8 cellular contexts compared by ENCODE assay signal in genomic region chr3:136305879-136306278, GRCh38. TPM values are rescaled to one million over a fixed set of nuclear protein-coding genes. Genes with fewer than 3 reads are reported as not detected.
A peak's percentile ranks its signal among the peaks of the same experiment; 100 is the strongest.
DNase-seq lines count a peak whose midpoint lies in the region; ATAC-seq, FAIRE-seq and TF ChIP-seq lines count a peak whose summit lies in the region.

No MANE protein-coding gene starts in this region.

- ATAC-seq in GM19397 (IDR thresholded peaks at IDR 0.05; ENCODE audit: unreplicated experiment) = no peak
- ATAC-seq in HG03280 (IDR thresholded peaks at IDR 0.05; ENCODE audit: unreplicated experiment) = no peak

- no peak for TF ChIP-seq POLR2A in H54 (IDR thresholded peaks at IDR 0.05; ENCODE audit: low read depth, low read length)

- peak; percentile 95 for FAIRE-seq in H54 (lab: Jason Lieb, UNC)

- H3K4me3 ChIP-seq in fibroblast of the aortic adventitia (ENCODE audit: low read depth, low read length) = no peak overlapping the region

- peak; percentile 12 for DNase-seq in CD1c-positive myeloid dendritic cell (ENCODE audit: extremely low spot score)
- DNase-seq in H54 (ENCODE audit: insufficient read length, low spot score) = peak; percentile 36
- peak; percentile 68 for DNase-seq in OCI-M1 (lab: John Stamatoyannopoulos, UW)
- peak; percentile 79 for DNase-seq in fibroblast of the aortic adventitia (ENCODE audit: low read depth)
- no peak for DNase-seq in NCI-H1417 treated with DMSO at 0.1 percent for 48 hours (lab: John Stamatoyannopoulos, UW)
- no peak for DNase-seq in stimulated activated CD4-positive, alpha-beta T cell treated with anti-CD3 and anti-CD28 coated beads, Interleukin-2, amount 100 ng/mL, for 24 hours

- TF ChIP-seq CTCF in fibroblast of the aortic adventitia (IDR thresholded peaks at IDR 0.05; ENCODE audit: insufficient read depth, low read length) = peak; percentile 63

RNA-seq across cellular contexts. Expression of gene PCCB, which starts 55.7 kb away (rescaled TPM):
- 37.2 and 131 TPM in 2 replicates for total RNA-seq in fibroblast of the aortic adventitia (ENCODE audit: low replicate concordance)

Comparison
In these comparisons a context has a peak if more than half of its experiments do, and no peak if none do; other contexts are left out.
1. DNase-seq: peak in CD1c-positive myeloid dendritic cell (single experiment), H54 (single experiment), OCI-M1 (single experiment) and fibroblast of the aortic adventitia (single experiment); none in NCI-H1417 treated with DMSO at 0.1 percent for 48 hours (single experiment) and stimulated activated CD4-positive, alpha-beta T cell treated with anti-CD3 and anti-CD28 coated beads, Interleukin-2, amount 100 ng/mL, for 24 hours (0 of 2).